In genomic region chr1:117346206-117346928, GRCh38 we compare ENCODE assay signal across 14 cellular contexts. TPM values are rescaled to one million over a fixed set of nuclear protein-coding genes. Genes with fewer than 3 reads are reported as not detected.
A peak's percentile ranks its signal among the peaks of the same experiment; 100 is the strongest.
DNase-seq lines count a peak whose midpoint lies in the region; ATAC-seq, FAIRE-seq and TF ChIP-seq lines count a peak whose summit lies in the region.
"Had no signal": no experiment of that assay in that cellular context is flagged by ENCODE, and none has a peak within 500 bp of the region (broad histone marks: within the 10 kb centered on the region; RNA-seq: fewer than 3 reads in every experiment).

No MANE protein-coding gene starts in this region.

- H3K9me3 ChIP-seq in CD4-positive, alpha-beta T cell (ENCODE audit: control insufficient read depth, low read length): no peaks in the 10 kb centered on the region
- H3K9me3 ChIP-seq in K562 (replicated peaks; ENCODE audit: control insufficient read depth, insufficient read depth, low read depth, low read length) (no peaks in the 10 kb centered on the region), tibial nerve (no peaks in the 10 kb centered on the region)
- H3K9me3 ChIP-seq: transverse colon had no signal

- TF ChIP-seq CTCF in CD4-positive, alpha-beta T cell (IDR thresholded peaks at IDR 0.05): no peak
- no peak for TF ChIP-seq CTCF in K562 (IDR thresholded peaks at IDR 0.05 in 2 of 3, conservative IDR thresholded peaks at IDR 0.05 in 1 of 3; ENCODE audit: insufficient read depth in 2 of 3, low read depth in 1 of 3, low read length in 3 of 3)
- no peak for TF ChIP-seq CTCF in tibial nerve (IDR thresholded peaks at IDR 0.05)

- no peaks in the 10 kb centered on the region for H3K79me2 ChIP-seq in K562 (ENCODE audit: control insufficient read depth, insufficient read depth, low read length)
- H3K79me2 ChIP-seq: hepatocyte had no signal

- H3K27ac Mint-ChIP-seq in CD4-positive, alpha-beta T cell: no peak overlapping the region

- peaks cover 19% of the 10 kb centered on the region for H3K4me1 Mint-ChIP-seq in CD4-positive, alpha-beta T cell (ENCODE audit: low read depth)
- H3K4me1 Mint-ChIP-seq: neural crest cell had no signal

- peak; percentile 14 for DNase-seq in AG08395 (ENCODE audit: low spot score)
- DNase-seq in CD4-positive, alpha-beta T cell: no peak
- peak; percentile 36 to 95 (median 83) for DNase-seq in NCI-H1417 (lab: John Stamatoyannopoulos, UW)
- DNase-seq in K562 (ENCODE audit: extremely low read depth in 1 of 4, low spot score in 3 of 4): no peak
- DNase-seq in tibial nerve (ENCODE audit: low spot score in 2 of 2): no peak
- DNase-seq: left ventricle myocardium superior, transverse colon had no signal

- no peaks in the 10 kb centered on the region for H3K9me3 Mint-ChIP-seq in CD4-positive, alpha-beta T cell
- H3K9me3 Mint-ChIP-seq: neural crest cell had no signal

- no peak for TF ChIP-seq EP300 in K562 (IDR thresholded peaks at IDR 0.05; ENCODE audit: low read length)
- no peak for TF ChIP-seq EP300 in tibial nerve (IDR thresholded peaks at IDR 0.05)

- no peaks in the 10 kb centered on the region for H4K20me1 ChIP-seq in K562 (replicated peaks; ENCODE audit: control insufficient read depth, insufficient read depth, low read length)

- FAIRE-seq in K562 (lab: Jason Lieb, UNC): no peak

- TF ChIP-seq RAD21 in K562 (CRISPR knock-in tag; conservative IDR thresholded peaks at IDR 0.05 in 1 of 2, IDR thresholded peaks at IDR 0.05 in 1 of 2): no peak

- H3K4me3 ChIP-seq in K562 (no peak overlapping the region), tibial nerve (no peak overlapping the region)
- H3K4me3 ChIP-seq: cardiac muscle cell, hepatocyte, transverse colon had no signal

- no TSS peak for BruUV-seq in K562 (replicated peaks; lab: Mats Ljungman, UMichigan)

- H3K36me3 Mint-ChIP-seq in CD4-positive, alpha-beta T cell (ENCODE audit: low read depth): no peaks in the 10 kb centered on the region

- WGBS in K562 (ENCODE audit: insufficient coverage, low coverage, missing lambda C conversion rate): 18% methylated on average over 4 of the region's 4 CpGs
- 78 to 86% methylated on average over 4 of the region's 4 CpGs for WGBS in tibial nerve, 2 donors

- no peak overlapping the region for H3K27ac ChIP-seq in CD4-positive, alpha-beta T cell (ENCODE audit: low read depth, low read length)
- H3K27ac ChIP-seq in K562 (ENCODE audit: extremely low read depth, low read depth, low read length): no peak overlapping the region
- no peak overlapping the region for H3K27ac ChIP-seq in tibial nerve
- H3K27ac ChIP-seq: cardiac muscle cell, hepatocyte, transverse colon, VCaP had no signal

- intact Hi-C loops in CD4-positive, alpha-beta T cell (cut with DNase I, micrococcal nuclease): no loop called here
- intact Hi-C loops in K562 (cut with micrococcal nuclease): no loop called here

- H3K9ac ChIP-seq in K562 (ENCODE audit: insufficient read depth in 1 of 2, low read depth in 2 of 2, low read length in 2 of 2): no peak overlapping the region

- POLR2A ChIA-PET in CD4-positive, alpha-beta T cell (lab: Charles Lee): no interaction called here
- POLR2A ChIA-PET in K562 (lab: Yijun Ruan, JAX): interaction anchor here (1.0 to 1.2 kb wide), 2 partner anchors 11 to 22 kb away, joined by 3 to 5 read pairs; no protein-coding TSS in a partner anchor

- H3K4me2 ChIP-seq in K562 (ENCODE audit: insufficient read depth, low read length): no peak overlapping the region
- H3K4me2 ChIP-seq: hepatocyte had no signal

- H3K9me1 ChIP-seq in K562 (ENCODE audit: control insufficient read depth, insufficient read depth, low read length): no peaks in the 10 kb centered on the region

- peak; percentile 71 for ATAC-seq in CD4-positive, alpha-beta T cell (ENCODE audit: poor library complexity)
- ATAC-seq in K562 (peak; percentile 53; the same call in 2 of the 3 replicates), HG03045 (IDR thresholded peaks at IDR 0.05; ENCODE audit: unreplicated experiment) (no peak), GM18858 (IDR thresholded peaks at IDR 0.05; ENCODE audit: unreplicated experiment) (no peak), HG03354 (IDR thresholded peaks at IDR 0.05; ENCODE audit: poor library complexity, severe bottlenecking, unreplicated experiment) (no peak)
- ATAC-seq: left ventricle myocardium superior had no signal

- H2AFZ ChIP-seq in K562 (ENCODE audit: low read depth, low read length): no peak overlapping the region
- H2AFZ ChIP-seq: hepatocyte had no signal

- H3K27me3 Mint-ChIP-seq in CD4-positive, alpha-beta T cell: no peaks in the 10 kb centered on the region

- CTCF ChIA-PET in CD4-positive, alpha-beta T cell (lab: Charles Lee): no interaction called here
- CTCF ChIA-PET in K562 (lab: Yijun Ruan, JAX; ENCODE audit: low intra/inter-chr PET ratio): no interaction called here

- no peak overlapping the region for H3K4me3 Mint-ChIP-seq in CD4-positive, alpha-beta T cell
- H3K4me3 Mint-ChIP-seq: neural crest cell had no signal

- no peaks in the 10 kb centered on the region for H3K36me3 ChIP-seq in K562 (ENCODE audit: control insufficient read depth, insufficient read depth, low read length)
- H3K36me3 ChIP-seq in tibial nerve: no peaks in the 10 kb centered on the region
- H3K36me3 ChIP-seq: cardiac muscle cell, transverse colon had no signal

- H3K4me1 ChIP-seq in K562 (replicated peaks in 1 of 2; ENCODE audit: control insufficient read depth in 2 of 2, insufficient read depth in 2 of 2, low read length in 2 of 2): no peaks in the 10 kb centered on the region; a peak in 1 of 5 replicates
- H3K4me1 ChIP-seq in tibial nerve: no peaks in the 10 kb centered on the region
- H3K4me1 ChIP-seq: transverse colon had no signal

- TF ChIP-seq POLR2A in K562 (conservative IDR thresholded peaks at IDR 0.05) (no peak), tibial nerve (IDR thresholded peaks at IDR 0.05) (no peak)

- in situ Hi-C loops in K562 (cut with MboI): no loop called here

- no peaks in the 10 kb centered on the region for H3K27me3 ChIP-seq in CD4-positive, alpha-beta T cell (ENCODE audit: control insufficient read depth, insufficient read depth, low read length)
- H3K27me3 ChIP-seq in K562 (ENCODE audit: control insufficient read depth in 2 of 2, insufficient read depth in 2 of 2, low read length in 2 of 2): peaks cover 11 to 14% of the 10 kb centered on the region in 2 experiments; a peak in 4 of 5 replicates
- H3K27me3 ChIP-seq in tibial nerve: no peaks in the 10 kb centered on the region
- H3K27me3 ChIP-seq: hepatocyte, transverse colon had no signal

TF ChIP-seq in K562, 482 proteins besides CTCF, POLR2A, EP300 and RAD21:
- TF ChIP-seq MBD1 (CRISPR knock-in tag; IDR thresholded peaks at IDR 0.05) (no peak), TAF9B (IDR thresholded peaks at IDR 0.05; ENCODE audit: partially characterized antibody) (no peak), ZNF124 (CRISPR knock-in tag; IDR thresholded peaks at IDR 0.05) (no peak), SRF (CRISPR knock-in tag; IDR thresholded peaks at IDR 0.05) (0 out of 4 replicates have a peak, but pooled peaks of 1 of the 2 experiments have one; percentile 25)

RNA-seq across cellular contexts. Expression of gene MAN1A2, which starts 20.9 kb away (rescaled TPM):
- 10 to 100 TPM; 45.6 to 49.7 TPM for total RNA-seq in CD4-positive, alpha-beta T cell
- 46.5 and 92.7 TPM in 2 replicates for total RNA-seq in K562 (2011; cell fraction: chromatin; rRNA removed; ENCODE audit: low replicate concordance)
- 15.8 and 24.2 TPM in 2 replicates for total RNA-seq in K562 (2011; cell fraction: nucleolus; rRNA removed)
- 44.9 and 65.8 TPM in 2 replicates for total RNA-seq in K562 (2011; cell fraction: nucleoplasm; rRNA removed)
- total RNA-seq in K562 (2014; rRNA removed): 16.9 and 18.7 TPM in 2 replicates
- 31.5 and 34.8 TPM in 2 replicates for total RNA-seq in K562 (2014; rRNA removed; fragmentation: Illumina TruSeq; extraction: Trizol)
- 35.3 and 38.4 TPM in 2 replicates for total RNA-seq in K562 (2015; rRNA removed; fragmentation: Illumina TruSeq; extraction: Trizol)
- total RNA-seq in K562 (2021): 31.3 and 31.5 TPM in 2 replicates
- 17.8 and 18.4 TPM in 2 replicates for polyA plus RNA-seq in K562 (2011; rRNA removed)
- polyA plus RNA-seq in K562 (2011; cell fraction: cytosol; rRNA removed): 5.7 and 13.3 TPM in 2 replicates
- polyA plus RNA-seq in K562 (2011; cell fraction: nucleus; rRNA removed): 14.4 and 19.1 TPM in 2 replicates
- 16.9 and 18.7 TPM in 2 replicates for polyA plus RNA-seq in K562 (2012)
- 22.2 and 23.3 TPM in 2 replicates for polyA plus RNA-seq in K562 (2014; fragmentation: Illumina TruSeq; extraction: Trizol)
- polyA plus RNA-seq in K562 (2014; fragmentation: Nextera tagmentation; extraction: Ambion mirVana): 1 to 10 TPM; 4.2 to 4.6 TPM
- polyA plus RNA-seq in K562 (2014; rRNA removed): 10.1 and 11.9 TPM in 2 replicates
- 52.7 and 61.3 TPM in 2 replicates for polyA minus RNA-seq in K562 (2011; rRNA and poly(A)+ RNA removed)
- 15.5 and 17.9 TPM in 2 replicates for polyA minus RNA-seq in K562 (2011; cell fraction: cytosol; rRNA and poly(A)+ RNA removed)
- polyA minus RNA-seq in K562 (2011; cell fraction: nucleus; rRNA and poly(A)+ RNA removed): 23.6 and 55.3 TPM in 2 replicates
- total RNA-seq in tibial nerve: 10 to 100 TPM; 31.4 to 65.7 (median 45.6) TPM

Comparison
In these comparisons a context has a peak if more than half of its experiments do, and no peak if none do; other contexts are left out.
1. DNase-seq: peak in AG08395 (single experiment) and NCI-H1417 (3 of 3); none in CD4-positive, alpha-beta T cell (0 of 10), K562 (0 of 4) and tibial nerve (0 of 2).
2. ATAC-seq: peak in CD4-positive, alpha-beta T cell (single experiment) and K562 (single experiment); none in HG03045 (single experiment), GM18858 (single experiment) and HG03354 (single experiment).